Comparison of ENCODE assay signal across 17 cellular contexts in the genomic region with DNA sequence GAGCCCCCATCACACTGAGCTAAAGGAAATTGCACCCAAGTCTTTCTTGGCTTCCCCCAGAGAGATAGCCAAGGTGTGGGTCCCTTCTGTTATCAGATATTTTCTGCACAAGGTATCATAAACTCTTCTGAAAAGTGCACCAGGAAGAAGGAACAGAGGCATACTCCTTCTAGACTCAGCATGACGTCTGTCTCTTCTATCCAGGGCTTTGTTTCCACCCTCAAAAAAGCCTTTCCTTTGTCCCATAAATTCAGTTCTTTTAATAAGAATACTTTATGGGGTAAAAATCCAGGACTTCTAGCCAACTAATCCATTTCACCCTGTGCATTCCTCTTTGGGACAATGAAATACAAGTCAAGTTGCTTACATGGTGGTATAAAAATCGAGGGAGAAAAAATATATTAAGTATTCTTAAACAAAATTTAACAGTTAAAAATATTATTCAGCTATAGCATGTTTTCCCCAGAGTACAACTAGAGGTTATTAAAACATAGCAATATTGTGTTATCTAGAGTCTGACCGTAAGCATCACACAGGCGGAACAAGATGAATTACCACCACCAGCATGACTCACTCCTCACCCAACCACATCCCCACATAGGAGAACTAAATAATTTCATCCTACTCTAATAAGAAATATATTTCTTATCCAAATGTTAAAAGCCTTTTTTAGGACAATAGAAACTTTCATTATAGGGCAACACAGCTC.
DNase-seq lines count a peak whose midpoint lies in the region; ATAC-seq, FAIRE-seq and TF ChIP-seq lines count a peak whose summit lies in the region.
"Had no signal": no experiment of that assay in that cellular context is flagged by ENCODE, and none has a peak within 500 bp of the region (broad histone marks: within the 10 kb centered on the region; RNA-seq: fewer than 3 reads in every experiment).

No MANE protein-coding gene starts in this region.

- H3K79me2 ChIP-seq in neural progenitor cell (ENCODE audit: low read depth), result no peaks in the 10 kb centered on the region

- H3K4me2 ChIP-seq in neural progenitor cell, result no peak overlapping the region

- H3K36me3 ChIP-seq in RWPE2 (ENCODE audit: low read depth), result no peaks in the 10 kb centered on the region
- no peaks in the 10 kb centered on the region for H3K36me3 ChIP-seq in neural progenitor cell
- H3K36me3 ChIP-seq in suprapubic skin, result no peaks in the 10 kb centered on the region
- H3K36me3 ChIP-seq: esophagus squamous epithelium had no signal

- TF ChIP-seq CTCF in RWPE2 (IDR thresholded peaks at IDR 0.05; ENCODE audit: poor library complexity, severe bottlenecking), result no peak
- no peak for TF ChIP-seq CTCF in fibroblast of pulmonary artery (IDR thresholded peaks at IDR 0.05; ENCODE audit: low read length, missing control alignments)
- TF ChIP-seq CTCF in neural progenitor cell (IDR thresholded peaks at IDR 0.05), result no peak
- no peak for TF ChIP-seq CTCF in suprapubic skin (IDR thresholded peaks at IDR 0.05)

- H3F3A ChIP-seq in neural progenitor cell (ENCODE audit: low read depth), result no peaks in the 10 kb centered on the region

- no peak overlapping the region for H3K27ac Mint-ChIP-seq in T-helper 2 cell treated with Interferon-gamma antibody and Interleukin-4, amounts not matched to agents 5 μg/mL and 100 μg/mL, for 36 hours
- no peak overlapping the region for H3K27ac Mint-ChIP-seq in neural progenitor cell
- H3K27ac Mint-ChIP-seq: activated naive CD4-positive, alpha-beta T cell treated with anti-CD3 and anti-CD28 coated beads, Interleukin-2, amount 10 ng/mL, durations not matched to agents 7 days and 5 days; CD4-positive, alpha-beta T cell; immature natural killer cell; naive B cell had no signal

- H3K4me1 ChIP-seq in RWPE2 (ENCODE audit: insufficient read depth, poor library complexity, severe bottlenecking) (peaks cover 8% of the 10 kb centered on the region), neural progenitor cell (no peaks in the 10 kb centered on the region), suprapubic skin (no peaks in the 10 kb centered on the region)
- H3K4me1 ChIP-seq: esophagus squamous epithelium had no signal

- no peak overlapping the region for H3K27ac ChIP-seq in RWPE2 (ENCODE audit: poor library complexity, severe bottlenecking)
- no peak overlapping the region for H3K27ac ChIP-seq in neural progenitor cell
- no peak overlapping the region for H3K27ac ChIP-seq in suprapubic skin
- H3K27ac ChIP-seq: esophagus squamous epithelium had no signal

- no peak overlapping the region for H3K9ac ChIP-seq in neural progenitor cell

- H3K4me3 Mint-ChIP-seq in T-helper 2 cell treated with Interferon-gamma antibody and Interleukin-4, amounts not matched to agents 5 μg/mL and 100 μg/mL, for 36 hours, result no peak overlapping the region
- no peak overlapping the region for H3K4me3 Mint-ChIP-seq in neural progenitor cell
- H3K4me3 Mint-ChIP-seq: activated naive CD4-positive, alpha-beta T cell treated with anti-CD3 and anti-CD28 coated beads, Interleukin-2, amount 10 ng/mL, durations not matched to agents 7 days and 5 days; CD4-positive, alpha-beta T cell; immature natural killer cell; naive B cell had no signal

- H3K4me1 Mint-ChIP-seq in T-helper 2 cell treated with Interferon-gamma antibody and Interleukin-4, amounts not matched to agents 5 μg/mL and 100 μg/mL, for 36 hours (ENCODE audit: low read depth), result no peaks in the 10 kb centered on the region
- H3K4me1 Mint-ChIP-seq in neural progenitor cell, result no peaks in the 10 kb centered on the region
- H3K4me1 Mint-ChIP-seq: activated naive CD4-positive, alpha-beta T cell treated with anti-CD3 and anti-CD28 coated beads, Interleukin-2, amount 10 ng/mL, durations not matched to agents 7 days and 5 days; immature natural killer cell; naive B cell had no signal

- ATAC-seq in RWPE2 (ENCODE audit: low read depth), result 0 out of 3 replicates have a peak, but pooled peaks have one; percentile 41
- ATAC-seq: sciatic nerve had no signal

- H3K9me3 Mint-ChIP-seq in T-helper 2 cell treated with Interferon-gamma antibody and Interleukin-4, amounts not matched to agents 5 μg/mL and 100 μg/mL, for 36 hours, result no peaks in the 10 kb centered on the region
- no peaks in the 10 kb centered on the region for H3K9me3 Mint-ChIP-seq in neural progenitor cell

- H3K27me3 Mint-ChIP-seq in T-helper 2 cell treated with Interferon-gamma antibody and Interleukin-4, amounts not matched to agents 5 μg/mL and 100 μg/mL, for 36 hours (ENCODE audit: low read depth), result no peaks in the 10 kb centered on the region
- peaks cover 4% of the 10 kb centered on the region for H3K27me3 Mint-ChIP-seq in neural progenitor cell (ENCODE audit: insufficient read depth, low read depth)
- H3K27me3 Mint-ChIP-seq: activated naive CD4-positive, alpha-beta T cell treated with anti-CD3 and anti-CD28 coated beads, Interleukin-2, amount 10 ng/mL, durations not matched to agents 7 days and 5 days; CD4-positive, alpha-beta T cell; naive B cell had no signal

- no peak for FAIRE-seq in frontal cortex (lab: Jason Lieb, UNC)

- no peak for TF ChIP-seq EP300 in suprapubic skin (IDR thresholded peaks at IDR 0.05)

- no peak overlapping the region for H2AFZ ChIP-seq in neural progenitor cell (replicated peaks)

- WGBS in suprapubic skin, result 59% methylated on average over 4 of the region's 4 CpGs

- no peak for TF ChIP-seq POLR2A in suprapubic skin (IDR thresholded peaks at IDR 0.05)

- no peaks in the 10 kb centered on the region for H3K36me3 Mint-ChIP-seq in T-helper 2 cell treated with Interferon-gamma antibody and Interleukin-4, amounts not matched to agents 5 μg/mL and 100 μg/mL, for 36 hours (ENCODE audit: low read depth)
- H3K36me3 Mint-ChIP-seq in neural progenitor cell, result no peaks in the 10 kb centered on the region
- H3K36me3 Mint-ChIP-seq: activated naive CD4-positive, alpha-beta T cell treated with anti-CD3 and anti-CD28 coated beads, Interleukin-2, amount 10 ng/mL, durations not matched to agents 7 days and 5 days; immature natural killer cell; naive B cell had no signal

- H3K4me3 ChIP-seq in RWPE2 (ENCODE audit: severe bottlenecking) (no peak overlapping the region), fibroblast of pulmonary artery (replicated peaks; ENCODE audit: low read depth, low read length) (no peak overlapping the region), neural progenitor cell (no peak overlapping the region), suprapubic skin (no peak overlapping the region)
- H3K4me3 ChIP-seq: esophagus squamous epithelium had no signal

- H3K9me3 ChIP-seq in RWPE2 (ENCODE audit: severe bottlenecking) (no peaks in the 10 kb centered on the region), neural progenitor cell (ENCODE audit: low read depth) (no peaks in the 10 kb centered on the region), suprapubic skin (no peaks in the 10 kb centered on the region)
- H3K9me3 ChIP-seq: esophagus squamous epithelium had no signal

- DNase-seq in GM03348 (ENCODE audit: low spot score), result peak; percentile 44
- no peak for DNase-seq in RWPE2 (ENCODE audit: low spot score)
- DNase-seq in fibroblast of pulmonary artery (ENCODE audit: low read depth), result peak; percentile 83
- peak; percentile 83 for DNase-seq in renal cortical epithelial cell (ENCODE audit: low read depth)
- no peak for DNase-seq in T-helper 2 cell treated with Interferon-gamma antibody and Interleukin-4, amounts not matched to agents 5 μg/mL and 100 μg/mL, for 36 hours (ENCODE audit: low spot score)
- no peak for DNase-seq in neural progenitor cell (ENCODE audit: low spot score)
- DNase-seq in frontal cortex (ENCODE audit: low spot score in 2 of 2), result no peak
- DNase-seq in suprapubic skin (ENCODE audit: low spot score in 2 of 2), result no peak
- DNase-seq: activated naive CD4-positive, alpha-beta T cell treated with anti-CD3 and anti-CD28 coated beads, Interleukin-2, amount 10 ng/mL, durations not matched to agents 7 days and 5 days; CD4-positive, alpha-beta T cell; esophagus squamous epithelium; immature natural killer cell; naive B cell; NCI-H1092 treated with DMSO at 0.1 percent for 48 hours; NCI-H510A; substantia nigra had no signal

- H4K20me1 ChIP-seq in neural progenitor cell (ENCODE audit: low read depth), result no peaks in the 10 kb centered on the region

- H3K27me3 ChIP-seq in RWPE2 (ENCODE audit: insufficient read depth, poor library complexity, severe bottlenecking) (no peaks in the 10 kb centered on the region), neural progenitor cell (no peaks in the 10 kb centered on the region), suprapubic skin (no peaks in the 10 kb centered on the region)
- H3K27me3 ChIP-seq: esophagus squamous epithelium had no signal

Comparison
In these comparisons a context has a peak if more than half of its experiments do, and no peak if none do; other contexts are left out.
1. DNase-seq: peak in GM03348 (single experiment), fibroblast of pulmonary artery (single experiment) and renal cortical epithelial cell (single experiment); none in RWPE2 (single experiment), T-helper 2 cell treated with Interferon-gamma antibody and Interleukin-4, amounts not matched to agents 5 μg/mL and 100 μg/mL, for 36 hours (single experiment), neural progenitor cell (single experiment), frontal cortex (0 of 2) and suprapubic skin (0 of 2).